In the genomic region with DNA sequence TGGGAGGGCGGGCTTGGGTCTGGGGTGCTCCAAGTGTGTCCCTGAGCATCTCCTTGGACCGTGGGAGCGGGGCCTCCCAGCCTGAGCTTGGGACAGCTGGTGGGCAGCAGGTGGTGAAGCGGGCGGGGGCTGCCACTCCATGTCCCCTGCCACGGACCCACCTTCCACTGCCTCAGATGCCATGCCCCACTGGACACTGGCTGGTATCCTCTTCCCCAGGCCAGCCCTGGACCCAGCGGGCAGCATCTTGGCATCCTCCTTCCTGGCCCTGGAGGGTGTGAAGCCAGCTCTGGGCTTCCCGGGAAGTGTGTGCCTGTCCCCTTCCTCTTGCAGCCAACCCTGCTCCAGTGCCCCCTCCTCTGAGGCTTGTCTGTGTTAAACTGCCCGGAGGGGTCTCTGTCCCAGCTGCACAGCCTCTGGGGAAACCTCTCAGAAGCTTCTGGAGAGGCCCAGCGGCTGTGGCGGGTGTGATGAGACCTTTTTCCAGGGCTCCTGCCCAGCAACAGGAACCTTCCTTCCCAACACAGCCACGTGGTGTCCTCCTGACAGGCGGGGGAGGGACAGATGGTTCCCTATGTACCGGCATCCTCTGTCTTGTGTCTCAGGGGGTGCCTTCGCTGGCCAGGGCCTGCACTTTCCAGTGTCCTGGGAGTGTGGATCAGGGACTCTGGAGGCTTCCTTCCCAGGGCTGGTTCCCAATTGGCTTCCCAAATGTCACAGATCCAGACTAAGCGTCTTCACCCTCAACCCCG, we compare ENCODE assay signal across 1 cellular context.
TF ChIP-seq lines count a peak whose summit lies in the region.

No MANE protein-coding gene starts in this region.

TF ChIP-seq in GM23338, 12 proteins besides CTCF, POLR2A, EP300 and RAD21 (continued from another document):
- TF ChIP-seq, protein P1, sequence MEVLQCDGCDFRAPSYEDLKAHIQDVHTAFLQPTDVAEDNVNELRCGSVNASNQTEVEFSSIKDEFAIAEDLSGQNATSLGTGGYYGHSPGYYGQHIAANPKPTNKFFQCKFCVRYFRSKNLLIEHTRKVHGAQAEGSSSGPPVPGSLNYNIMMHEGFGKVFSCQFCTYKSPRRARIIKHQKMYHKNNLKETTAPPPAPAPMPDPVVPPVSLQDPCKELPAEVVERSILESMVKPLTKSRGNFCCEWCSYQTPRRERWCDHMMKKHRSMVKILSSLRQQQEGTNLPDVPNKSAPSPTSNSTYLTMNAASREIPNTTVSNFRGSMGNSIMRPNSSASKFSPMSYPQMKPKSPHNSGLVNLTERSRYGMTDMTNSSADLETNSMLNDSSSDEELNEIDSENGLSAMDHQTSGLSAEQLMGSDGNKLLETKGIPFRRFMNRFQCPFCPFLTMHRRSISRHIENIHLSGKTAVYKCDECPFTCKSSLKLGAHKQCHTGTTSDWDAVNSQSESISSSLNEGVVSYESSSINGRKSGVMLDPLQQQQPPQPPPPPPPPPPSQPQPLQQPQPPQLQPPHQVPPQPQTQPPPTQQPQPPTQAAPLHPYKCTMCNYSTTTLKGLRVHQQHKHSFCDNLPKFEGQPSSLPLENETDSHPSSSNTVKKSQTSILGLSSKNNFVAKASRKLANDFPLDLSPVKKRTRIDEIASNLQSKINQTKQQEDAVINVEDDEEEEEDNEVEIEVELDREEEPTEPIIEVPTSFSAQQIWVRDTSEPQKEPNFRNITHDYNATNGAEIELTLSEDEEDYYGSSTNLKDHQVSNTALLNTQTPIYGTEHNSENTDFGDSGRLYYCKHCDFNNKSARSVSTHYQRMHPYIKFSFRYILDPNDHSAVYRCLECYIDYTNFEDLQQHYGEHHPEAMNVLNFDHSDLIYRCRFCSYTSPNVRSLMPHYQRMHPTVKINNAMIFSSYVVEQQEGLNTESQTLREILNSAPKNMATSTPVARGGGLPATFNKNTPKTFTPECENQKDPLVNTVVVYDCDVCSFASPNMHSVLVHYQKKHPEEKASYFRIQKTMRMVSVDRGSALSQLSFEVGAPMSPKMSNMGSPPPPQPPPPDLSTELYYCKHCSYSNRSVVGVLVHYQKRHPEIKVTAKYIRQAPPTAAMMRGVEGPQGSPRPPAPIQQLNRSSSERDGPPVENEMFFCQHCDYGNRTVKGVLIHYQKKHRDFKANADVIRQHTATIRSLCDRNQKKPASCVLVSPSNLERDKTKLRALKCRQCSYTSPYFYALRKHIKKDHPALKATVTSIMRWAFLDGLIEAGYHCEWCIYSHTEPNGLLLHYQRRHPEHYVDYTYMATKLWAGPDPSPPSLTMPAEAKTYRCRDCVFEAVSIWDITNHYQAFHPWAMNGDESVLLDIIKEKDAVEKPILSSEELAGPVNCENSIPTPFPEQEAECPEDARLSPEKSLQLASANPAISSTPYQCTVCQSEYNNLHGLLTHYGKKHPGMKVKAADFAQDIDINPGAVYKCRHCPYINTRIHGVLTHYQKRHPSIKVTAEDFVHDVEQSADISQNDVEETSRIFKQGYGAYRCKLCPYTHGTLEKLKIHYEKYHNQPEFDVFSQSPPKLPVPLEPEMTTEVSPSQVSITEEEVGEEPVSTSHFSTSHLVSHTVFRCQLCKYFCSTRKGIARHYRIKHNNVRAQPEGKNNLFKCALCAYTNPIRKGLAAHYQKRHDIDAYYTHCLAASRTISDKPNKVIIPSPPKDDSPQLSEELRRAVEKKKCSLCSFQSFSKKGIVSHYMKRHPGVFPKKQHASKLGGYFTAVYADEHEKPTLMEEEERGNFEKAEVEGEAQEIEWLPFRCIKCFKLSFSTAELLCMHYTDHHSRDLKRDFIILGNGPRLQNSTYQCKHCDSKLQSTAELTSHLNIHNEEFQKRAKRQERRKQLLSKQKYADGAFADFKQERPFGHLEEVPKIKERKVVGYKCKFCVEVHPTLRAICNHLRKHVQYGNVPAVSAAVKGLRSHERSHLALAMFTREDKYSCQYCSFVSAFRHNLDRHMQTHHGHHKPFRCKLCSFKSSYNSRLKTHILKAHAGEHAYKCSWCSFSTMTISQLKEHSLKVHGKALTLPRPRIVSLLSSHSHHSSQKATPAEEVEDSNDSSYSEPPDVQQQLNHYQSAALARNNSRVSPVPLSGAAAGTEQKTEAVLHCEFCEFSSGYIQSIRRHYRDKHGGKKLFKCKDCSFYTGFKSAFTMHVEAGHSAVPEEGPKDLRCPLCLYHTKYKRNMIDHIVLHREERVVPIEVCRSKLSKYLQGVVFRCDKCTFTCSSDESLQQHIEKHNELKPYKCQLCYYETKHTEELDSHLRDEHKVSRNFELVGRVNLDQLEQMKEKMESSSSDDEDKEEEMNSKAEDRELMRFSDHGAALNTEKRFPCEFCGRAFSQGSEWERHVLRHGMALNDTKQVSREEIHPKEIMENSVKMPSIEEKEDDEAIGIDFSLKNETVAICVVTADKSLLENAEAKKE (CRISPR knock-in tag; IDR thresholded peaks at IDR 0.05), result no peak
- TF ChIP-seq ZNF114 (CRISPR knock-in tag; IDR thresholded peaks at IDR 0.05), result no peak
- no peak for TF ChIP-seq POLR2AphosphoS5 (IDR thresholded peaks at IDR 0.05; ENCODE audit: low read depth)
- TF ChIP-seq JUNB (IDR thresholded peaks at IDR 0.05; ENCODE audit: unreplicated experiment), result no peak
- TF ChIP-seq, protein P2, sequence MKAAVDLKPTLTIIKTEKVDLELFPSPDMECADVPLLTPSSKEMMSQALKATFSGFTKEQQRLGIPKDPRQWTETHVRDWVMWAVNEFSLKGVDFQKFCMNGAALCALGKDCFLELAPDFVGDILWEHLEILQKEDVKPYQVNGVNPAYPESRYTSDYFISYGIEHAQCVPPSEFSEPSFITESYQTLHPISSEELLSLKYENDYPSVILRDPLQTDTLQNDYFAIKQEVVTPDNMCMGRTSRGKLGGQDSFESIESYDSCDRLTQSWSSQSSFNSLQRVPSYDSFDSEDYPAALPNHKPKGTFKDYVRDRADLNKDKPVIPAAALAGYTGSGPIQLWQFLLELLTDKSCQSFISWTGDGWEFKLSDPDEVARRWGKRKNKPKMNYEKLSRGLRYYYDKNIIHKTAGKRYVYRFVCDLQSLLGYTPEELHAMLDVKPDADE (IDR thresholded peaks at IDR 0.05), result no peak
- TF ChIP-seq, protein P3, sequence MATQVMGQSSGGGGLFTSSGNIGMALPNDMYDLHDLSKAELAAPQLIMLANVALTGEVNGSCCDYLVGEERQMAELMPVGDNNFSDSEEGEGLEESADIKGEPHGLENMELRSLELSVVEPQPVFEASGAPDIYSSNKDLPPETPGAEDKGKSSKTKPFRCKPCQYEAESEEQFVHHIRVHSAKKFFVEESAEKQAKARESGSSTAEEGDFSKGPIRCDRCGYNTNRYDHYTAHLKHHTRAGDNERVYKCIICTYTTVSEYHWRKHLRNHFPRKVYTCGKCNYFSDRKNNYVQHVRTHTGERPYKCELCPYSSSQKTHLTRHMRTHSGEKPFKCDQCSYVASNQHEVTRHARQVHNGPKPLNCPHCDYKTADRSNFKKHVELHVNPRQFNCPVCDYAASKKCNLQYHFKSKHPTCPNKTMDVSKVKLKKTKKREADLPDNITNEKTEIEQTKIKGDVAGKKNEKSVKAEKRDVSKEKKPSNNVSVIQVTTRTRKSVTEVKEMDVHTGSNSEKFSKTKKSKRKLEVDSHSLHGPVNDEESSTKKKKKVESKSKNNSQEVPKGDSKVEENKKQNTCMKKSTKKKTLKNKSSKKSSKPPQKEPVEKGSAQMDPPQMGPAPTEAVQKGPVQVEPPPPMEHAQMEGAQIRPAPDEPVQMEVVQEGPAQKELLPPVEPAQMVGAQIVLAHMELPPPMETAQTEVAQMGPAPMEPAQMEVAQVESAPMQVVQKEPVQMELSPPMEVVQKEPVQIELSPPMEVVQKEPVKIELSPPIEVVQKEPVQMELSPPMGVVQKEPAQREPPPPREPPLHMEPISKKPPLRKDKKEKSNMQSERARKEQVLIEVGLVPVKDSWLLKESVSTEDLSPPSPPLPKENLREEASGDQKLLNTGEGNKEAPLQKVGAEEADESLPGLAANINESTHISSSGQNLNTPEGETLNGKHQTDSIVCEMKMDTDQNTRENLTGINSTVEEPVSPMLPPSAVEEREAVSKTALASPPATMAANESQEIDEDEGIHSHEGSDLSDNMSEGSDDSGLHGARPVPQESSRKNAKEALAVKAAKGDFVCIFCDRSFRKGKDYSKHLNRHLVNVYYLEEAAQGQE (IDR thresholded peaks at IDR 0.05; ENCODE audit: unreplicated experiment), result no peak
- no peak for TF ChIP-seq ZNF331 (CRISPR knock-in tag; IDR thresholded peaks at IDR 0.05; ENCODE audit: low read depth)
